Comparison of ENCODE assay signal across 1 cellular context in the genomic region with DNA sequence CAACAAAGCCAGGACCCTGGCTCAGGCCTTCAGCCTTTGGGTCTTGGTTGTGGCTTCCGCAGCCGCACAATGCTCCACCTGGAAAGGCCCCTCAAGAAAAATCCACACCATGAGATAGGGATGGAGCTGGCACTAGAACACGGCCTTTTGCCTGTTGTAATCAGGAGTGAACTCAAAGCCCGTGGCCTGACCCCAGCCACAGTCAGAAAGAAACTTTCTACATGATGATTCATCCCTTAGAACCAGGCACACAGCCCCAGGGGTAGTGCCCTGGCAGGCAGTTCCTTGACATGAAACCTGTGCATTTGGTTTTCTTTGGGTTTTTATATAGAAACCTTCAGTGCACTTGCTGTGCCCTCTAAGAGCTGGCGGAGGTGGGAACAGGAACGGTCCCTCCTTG.
TF ChIP-seq lines count a peak whose summit lies in the region.

No MANE protein-coding gene starts in this region.

TF ChIP-seq in WTC11, 78 proteins besides CTCF, POLR2A, EP300 and RAD21 (continued from another document):
- TF ChIP-seq STAT6 (CRISPR knock-in tag; conservative IDR thresholded peaks at IDR 0.05; ENCODE audit: low read depth) (no peak), ZNF317 (CRISPR knock-in tag; IDR thresholded peaks at IDR 0.05; ENCODE audit: borderline replicate concordance, low read depth) (no peak), GRHL2 (CRISPR knock-in tag; IDR thresholded peaks at IDR 0.05; ENCODE audit: insufficient replicate concordance, severe bottlenecking) (no peak), EMX1 (CRISPR knock-in tag; IDR thresholded peaks at IDR 0.05) (no peak), SOX15 (CRISPR knock-in tag; IDR thresholded peaks at IDR 0.05) (no peak)
TF ChIP-seq in WTC11: peak in this region for 0.
